Comparison of ENCODE assay signal across 32 cellular contexts in the genomic region with DNA sequence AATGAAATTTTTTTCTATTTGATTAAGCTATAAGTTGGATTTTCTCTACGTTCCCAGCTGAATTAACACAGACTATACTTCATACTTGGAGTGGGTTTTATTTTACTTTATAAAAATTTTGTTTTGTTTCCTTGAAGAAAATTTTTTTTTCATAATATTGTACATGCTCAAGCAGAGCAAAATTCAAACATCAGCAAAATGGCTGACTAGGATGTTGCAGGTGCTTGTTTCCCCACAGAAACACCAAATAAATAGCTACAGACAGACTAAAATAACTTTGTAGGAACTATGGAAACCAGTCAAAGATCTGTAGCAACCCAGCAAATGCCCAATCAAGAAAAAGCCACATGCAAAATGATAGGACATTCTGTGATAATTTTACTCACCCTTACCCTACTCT.
DNase-seq lines count a peak whose midpoint lies in the region; ATAC-seq, FAIRE-seq and TF ChIP-seq lines count a peak whose summit lies in the region.
"Had no signal": no experiment of that assay in that cellular context is flagged by ENCODE, and none has a peak within 500 bp of the region (broad histone marks: within the 10 kb centered on the region; RNA-seq: fewer than 3 reads in every experiment).

No MANE protein-coding gene starts in this region.

- H4K20me1 ChIP-seq in HepG2 (ENCODE audit: insufficient read depth, low read length): no peaks in the 10 kb centered on the region
- H4K20me1 ChIP-seq in MM.1S (ENCODE audit: insufficient read depth, low read length): no peaks in the 10 kb centered on the region
- H4K20me1 ChIP-seq: BLaER1; BLaER1 treated with 17β-estradiol and CSF1 and Interleukin-3, amounts not matched to agents 10 nM and 100 nM had no signal

- H3K4me1 ChIP-seq in HepG2 (ENCODE audit: insufficient read depth, low read length) (no peaks in the 10 kb centered on the region), right lobe of liver (no peaks in the 10 kb centered on the region), MM.1S (ENCODE audit: low read length) (peaks cover 15% of the 10 kb centered on the region), trophoblast cell (ENCODE audit: control insufficient read depth in 1 of 2, insufficient read depth in 2 of 2, low read length in 2 of 2) (peaks cover 2 to 3% of the 10 kb centered on the region in 2 experiments), right cardiac atrium (ENCODE audit: control insufficient read depth, insufficient read depth, low read length) (no peaks in the 10 kb centered on the region)
- H3K4me1 ChIP-seq: A549; BE2C; BLaER1; BLaER1 treated with 17β-estradiol and CSF1 and Interleukin-3, amounts not matched to agents 10 nM and 100 nM; Caco-2 had no signal

- peak overlapping the region; percentile 6 for H3K23ac ChIP-seq in trophoblast cell (ENCODE audit: low read length)

- H3K4me3 ChIP-seq in HepG2 (replicated peaks in 1 of 3; ENCODE audit: insufficient read depth in 1 of 3, low read depth in 2 of 3, low read length in 3 of 3) (no peak overlapping the region), right lobe of liver (no peak overlapping the region), MM.1S (ENCODE audit: low read length) (no peak overlapping the region), trophoblast cell (ENCODE audit: low read depth, low read length) (no peak overlapping the region), right cardiac atrium (ENCODE audit: low read length) (no peak overlapping the region)
- H3K4me3 ChIP-seq: A549; BLaER1; BLaER1 treated with 17β-estradiol and CSF1 and Interleukin-3, amounts not matched to agents 10 nM and 100 nM had no signal

- 95% methylated on average over 1 of the region's 1 CpG for WGBS in HepG2 (ENCODE audit: low lambda C conversion rate)
- WGBS in right lobe of liver (ENCODE audit: insufficient coverage, low coverage, low lambda C conversion rate, missing lambda C conversion rate): 91% methylated on average over 1 of the region's 1 CpG
- no CpG with 5 or more reads among the region's 1 CpG for WGBS in trophoblast cell (ENCODE audit: extremely low coverage, insufficient coverage, insufficient read length)
- 96% methylated on average over 1 of the region's 1 CpG for WGBS in right cardiac atrium

- DNase-seq in HepG2 (ENCODE audit: low spot score) (no peak), right lobe of liver (no peak), MM.1S (peak; percentile 30), trophoblast cell (no peak), right cardiac atrium (no peak)
- DNase-seq: 8988T; ACHN; AML-193; BE2C; C1 segment of cervical spinal cord; Caco-2; Calu3; CD4-positive, alpha-beta memory T cell; CD4-positive, alpha-beta T cell; CD8-positive, alpha-beta memory T cell; CD8-positive, alpha-beta T cell; COR-L47; DMS 273 treated with DMSO at 0.1 percent for 48 hours; DMS153; DMS53; DMS79; DMS79 treated with DMSO at 0.1 percent for 48 hours; DND-41; EL had no signal

- intact Hi-C loops in HepG2 (cut with micrococcal nuclease; ENCODE audit: unreplicated experiment): no loop called here
- intact Hi-C loops in right lobe of liver (cut with DNase I): no loop called here
- intact Hi-C loops in right cardiac atrium (cut with DNase I): no loop called here

- no peak overlapping the region for H2BK120ac ChIP-seq in trophoblast cell (ENCODE audit: insufficient read depth, low read length, poor library complexity)

- H4K8ac ChIP-seq in trophoblast cell (ENCODE audit: low read depth, low read length): no peak overlapping the region

- no peak for TF ChIP-seq EP300 in HepG2 (IDR thresholded peaks at IDR 0.05; ENCODE audit: low read depth in 2 of 2, low read length in 2 of 2)
- TF ChIP-seq EP300 in HepG2 (CRISPR knock-in tag; IDR thresholded peaks at IDR 0.05; ENCODE audit: borderline replicate concordance): no peak

- H3K79me2 ChIP-seq in HepG2 (ENCODE audit: insufficient read depth, low read length): no peaks in the 10 kb centered on the region
- no peaks in the 10 kb centered on the region for H3K79me2 ChIP-seq in MM.1S (ENCODE audit: low read length)
- no peaks in the 10 kb centered on the region for H3K79me2 ChIP-seq in trophoblast cell (ENCODE audit: control insufficient read depth, insufficient read depth, low read length, poor library complexity)

- no peak overlapping the region for H3K18ac ChIP-seq in trophoblast cell (ENCODE audit: low read length)

- H3K27ac ChIP-seq in HepG2 (ENCODE audit: extremely low read length, insufficient read depth, low read length) (no peak overlapping the region), right lobe of liver (no peak overlapping the region), MM.1S (ENCODE audit: low read length) (peak overlapping the region; percentile 53), trophoblast cell (ENCODE audit: low read depth, low read length) (no peak overlapping the region), right cardiac atrium (ENCODE audit: low read length) (no peak overlapping the region)
- H3K27ac ChIP-seq: 22Rv1; A549; BLaER1; BLaER1 treated with 17β-estradiol and CSF1 and Interleukin-3, amounts not matched to agents 10 nM and 100 nM; C4-2B had no signal

- CTCF ChIA-PET in HepG2 (lab: Yijun Ruan, JAX; ENCODE audit: low intra/inter-chr PET ratio, low total read pairs): no interaction called here

- H3K4ac ChIP-seq in trophoblast cell (ENCODE audit: low read depth, low read length): no peak overlapping the region

- BruUV-seq in HepG2 (replicated peaks; lab: Mats Ljungman, UMichigan): no TSS peak

- TF ChIP-seq POLR2A in HepG2 (IDR thresholded peaks at IDR 0.05; ENCODE audit: insufficient read depth in 1 of 2, low read depth in 2 of 2, low read length in 2 of 2) (no peak), right lobe of liver (IDR thresholded peaks at IDR 0.05) (no peak)

- in situ Hi-C loops in HepG2 (cut with HindIII; ENCODE audit: extremely low pct_ligation_motif_present, low pct_unique_long_range_greater_than_20kb): no loop called here

- no peak overlapping the region for H4K91ac ChIP-seq in trophoblast cell (ENCODE audit: low read depth, low read length)

- H3K4me2 ChIP-seq in HepG2 (ENCODE audit: low read depth, low read length) (no peak overlapping the region), MM.1S (ENCODE audit: low read depth, low read length) (no peak overlapping the region), trophoblast cell (ENCODE audit: low read length) (no peak overlapping the region)
- H3K4me2 ChIP-seq: A549; BLaER1; BLaER1 treated with 17β-estradiol and CSF1 and Interleukin-3, amounts not matched to agents 10 nM and 100 nM had no signal

- H3K36me3 ChIP-seq in HepG2 (replicated peaks in 1 of 2; ENCODE audit: control insufficient read depth in 1 of 2, insufficient read depth in 2 of 2, low read length in 2 of 2) (peaks cover 13 to 22% of the 10 kb centered on the region in 2 experiments; a peak in 4 of 5 replicates), right lobe of liver (no peaks in the 10 kb centered on the region), MM.1S (replicated peaks; ENCODE audit: insufficient read depth, low read length) (no peaks in the 10 kb centered on the region), trophoblast cell (ENCODE audit: control insufficient read depth in 1 of 2, insufficient read depth in 2 of 2, low read length in 2 of 2) (peaks cover 2 to 4% of the 10 kb centered on the region in 2 experiments)
- H3K36me3 ChIP-seq: BE2C had no signal

- H3K9ac ChIP-seq in HepG2 (ENCODE audit: insufficient read depth, low read depth, low read length) (no peak overlapping the region), MM.1S (ENCODE audit: low read length) (no peak overlapping the region), trophoblast cell (ENCODE audit: low read length) (no peak overlapping the region)
- H3K9ac ChIP-seq: BLaER1; BLaER1 treated with 17β-estradiol and CSF1 and Interleukin-3, amounts not matched to agents 10 nM and 100 nM had no signal

- H2AFZ ChIP-seq in HepG2 (ENCODE audit: low read length) (no peak overlapping the region), MM.1S (ENCODE audit: low read length) (no peak overlapping the region), trophoblast cell (ENCODE audit: insufficient read depth, low read length, poor library complexity) (no peak overlapping the region)

- no peak for FAIRE-seq in HepG2 (lab: Jason Lieb, UNC)
- FAIRE-seq: A204.1, A549, D721Med had no signal

- H3K9me3 ChIP-seq in HepG2 (ENCODE audit: low read length): peaks cover 19% of the 10 kb centered on the region
- H3K9me3 ChIP-seq in right lobe of liver: no peaks in the 10 kb centered on the region
- H3K9me3 ChIP-seq in MM.1S (replicated peaks; ENCODE audit: insufficient read depth, low read length): no peaks in the 10 kb centered on the region
- no peaks in the 10 kb centered on the region for H3K9me3 ChIP-seq in trophoblast cell (ENCODE audit: insufficient read depth, low read depth, low read length)
- H3K9me3 ChIP-seq in right cardiac atrium (ENCODE audit: control insufficient read depth, low read length): no peaks in the 10 kb centered on the region
- H3K9me3 ChIP-seq: BE2C had no signal

- TF ChIP-seq RAD21 in HepG2 (CRISPR knock-in tag; IDR thresholded peaks at IDR 0.05): no peak

- H3K14ac ChIP-seq in trophoblast cell (ENCODE audit: low read length): no peak overlapping the region

- H3K79me1 ChIP-seq in trophoblast cell (ENCODE audit: low read length): no peaks in the 10 kb centered on the region

- peaks cover 9% of the 10 kb centered on the region; the same call in 1 of the 2 replicates for H3F3A ChIP-seq in MM.1S (ENCODE audit: insufficient read depth, low read length)

- no peak overlapping the region for H2BK12ac ChIP-seq in trophoblast cell (ENCODE audit: low read length)

- H4K12ac ChIP-seq in trophoblast cell (ENCODE audit: low read depth, low read length): no peak overlapping the region

- no peaks in the 10 kb centered on the region for H3K9me2 ChIP-seq in MM.1S (replicated peaks; ENCODE audit: insufficient read depth, low read length)

- POLR2A ChIA-PET in HepG2 (lab: Yijun Ruan, JAX): no interaction called here

- no peak overlapping the region for H2BK5ac ChIP-seq in trophoblast cell (ENCODE audit: low read depth, low read length, poor library complexity)

- H2AK5ac ChIP-seq in trophoblast cell (ENCODE audit: low read length): no peak overlapping the region

- no peak for TF ChIP-seq CTCF in HepG2 (CRISPR knock-in tag; IDR thresholded peaks at IDR 0.05)
- TF ChIP-seq CTCF in right lobe of liver (IDR thresholded peaks at IDR 0.05): no peak
- TF ChIP-seq CTCF in MM.1S (IDR thresholded peaks at IDR 0.05; ENCODE audit: low read length): no peak

- H3K27me3 ChIP-seq in HepG2 (ENCODE audit: control insufficient read depth in 1 of 2, insufficient read depth in 2 of 2, low read length in 2 of 2) (no peaks in the 10 kb centered on the region), right lobe of liver (no peaks in the 10 kb centered on the region), MM.1S (replicated peaks; ENCODE audit: insufficient read depth, low read length) (no peaks in the 10 kb centered on the region), trophoblast cell (ENCODE audit: insufficient read depth, low read length) (no peaks in the 10 kb centered on the region), right cardiac atrium (ENCODE audit: control insufficient read depth, insufficient read depth) (no peaks in the 10 kb centered on the region)
- H3K27me3 ChIP-seq: BE2C; BLaER1; BLaER1 treated with 17β-estradiol and CSF1 and Interleukin-3, amounts not matched to agents 10 nM and 100 nM had no signal

- ATAC-seq in HepG2 (no peak), right lobe of liver (no peak), GM18498 (IDR thresholded peaks at IDR 0.05; ENCODE audit: unreplicated experiment) (no peak), right cardiac atrium (no peak)
- ATAC-seq: A549; CD8-positive, alpha-beta T cell had no signal

TF ChIP-seq in HepG2, 621 proteins besides CTCF, POLR2A, EP300 and RAD21 (continues in another document):
- TF ChIP-seq NCOA2 (CRISPR knock-in tag; IDR thresholded peaks at IDR 0.05): no peak
